In genomic region chr4:1726146-1726934, GRCh38 we compare ENCODE assay signal across 1 cellular context.
TF ChIP-seq lines count a peak whose summit lies in the region.

No MANE protein-coding gene starts in this region.

TF ChIP-seq in GM12878, 131 proteins besides CTCF, POLR2A, EP300 and RAD21:
- TF ChIP-seq JUNB (IDR thresholded peaks at IDR 0.05) (no peak), SMC3 (IDR thresholded peaks at IDR 0.05; ENCODE audit: borderline replicate concordance, low read length) (peak; percentile 60), KLF5 (IDR thresholded peaks at IDR 0.05; ENCODE audit: partially characterized antibody) (peak; percentile 31), HDGF (IDR thresholded peaks at IDR 0.05) (peak; percentile 78; the same call in 1 of the 2 replicates), CHD1 (IDR thresholded peaks at IDR 0.05; ENCODE audit: low read depth, low read length) (no peak), ATF2 (IDR thresholded peaks at IDR 0.05; ENCODE audit: low read length) (no peak), ZNF687 (IDR thresholded peaks at IDR 0.05) (no peak), SP1 (IDR thresholded peaks at IDR 0.05; ENCODE audit: low read depth, low read length) (peak; percentile 16), CEBPZ (IDR thresholded peaks at IDR 0.05; ENCODE audit: low read depth, low read length) (no peak), YY1 (IDR thresholded peaks at IDR 0.05; ENCODE audit: low read depth, low read length) (peak; percentile 68; the same call in 1 of the 2 replicates)
TF ChIP-seq in GM12878: peak in this region for 5.
